In genomic region chr2:167292430-167293171, GRCh38 we compare ENCODE assay signal across 8 cellular contexts. TPM values are rescaled to one million over a fixed set of nuclear protein-coding genes. Genes with fewer than 3 reads are reported as not detected.
A peak's percentile ranks its signal among the peaks of the same experiment; 100 is the strongest.
DNase-seq lines count a peak whose midpoint lies in the region; ATAC-seq and TF ChIP-seq lines count a peak whose summit lies in the region.

Gene B3GALT1, plus strand, starts transcription at chr2:167293001.

- no peaks in the 10 kb centered on the region for H3K4me1 ChIP-seq in iPS DF 6.9 (ENCODE audit: control insufficient read depth, insufficient read depth, low read length)

- H3K27ac ChIP-seq in iPS DF 6.9 (ENCODE audit: low read length) = no peak within 1 kb of the TSS

- no TSS peak for BruUV-seq in MCF 10A (replicated peaks; lab: Mats Ljungman, UMichigan)

- CTCF ChIA-PET in MCF 10A (lab: Yijun Ruan, JAX) = interaction anchor here (0.6 to 2.5 kb wide), 7 partner anchors 10 to 1553 kb away, joined by 3 to 8 read pairs (median 3); no protein-coding TSS in a partner anchor

- no peaks in the 10 kb centered on the region for H3K27me3 ChIP-seq in iPS DF 6.9 (ENCODE audit: control insufficient read depth, insufficient read depth, low read length)

- peak; percentile 99 for ATAC-seq in HG02852 (IDR thresholded peaks at IDR 0.05; ENCODE audit: unreplicated experiment)

- no peaks in the 10 kb centered on the region for H3K9me3 Mint-ChIP-seq in MCF 10A (ENCODE audit: unreplicated experiment)

- H3K27ac Mint-ChIP-seq in MCF 10A (ENCODE audit: low read depth, unreplicated experiment) = no peak within 1 kb of the TSS

- peak within 1 kb of the TSS; percentile 79 for H3K4me3 ChIP-seq in iPS DF 6.9 (ENCODE audit: low read length)

- peaks cover 12% of the 10 kb centered on the region for H3K4me1 Mint-ChIP-seq in MCF 10A (ENCODE audit: insufficient read depth, unreplicated experiment)

- POLR2A ChIA-PET in MCF 10A (lab: Yijun Ruan, JAX) = no interaction called here

- H3K36me3 Mint-ChIP-seq in MCF 10A (ENCODE audit: insufficient read depth, unreplicated experiment) = no peaks in the 10 kb centered on the region

- peaks cover 94% of the 10 kb centered on the region for H3K27me3 Mint-ChIP-seq in MCF 10A (ENCODE audit: insufficient read depth, unreplicated experiment)

- no peaks in the 10 kb centered on the region for H3K9me3 ChIP-seq in iPS DF 6.9 (ENCODE audit: control insufficient read depth, insufficient read depth, low read length)

- peak within 1 kb of the TSS; percentile 73 for H3K4me3 Mint-ChIP-seq in MCF 10A (ENCODE audit: unreplicated experiment)

- intact Hi-C loops in MCF 10A (cut with micrococcal nuclease) = no loop called here

- DNase-seq in activated T-cell treated with anti-CD3 and anti-CD28 coated beads for 1 hour (ENCODE audit: low read depth) = peak; percentile 22
- DNase-seq in activated T-cell treated with anti-CD3 and anti-CD28 coated beads for 4 hours = no peak
- peak; percentile 78 for DNase-seq in NCI-H128 (lab: John Stamatoyannopoulos, UW; ENCODE audit: unreplicated experiment)
- peak in 4 of 5 experiments; percentile 10 to 87 (median 25) for DNase-seq in T-helper 2 cell
- peak; percentile 88 for DNase-seq in MCF 10A (ENCODE audit: unreplicated experiment)
- DNase-seq in iPS DF 6.9 (ENCODE audit: low read depth, low spot score) = peak; percentile 91
- DNase-seq in retina = peak; percentile 92

- H3K36me3 ChIP-seq in iPS DF 6.9 (ENCODE audit: control insufficient read depth, insufficient read depth, low read length) = no peaks in the 10 kb centered on the region

- no CpG with 5 or more reads among the region's 79 CpGs for WGBS in iPS DF 6.9 (ENCODE audit: insufficient coverage, insufficient read length)

- TF ChIP-seq CTCF in MCF 10A (IDR thresholded peaks at IDR 0.05; ENCODE audit: unreplicated experiment) = no peak

RNA-seq across cellular contexts. Expression of gene B3GALT1, which starts in this region (rescaled TPM):
- not detected in 2 replicates for total RNA-seq in MCF 10A (2022)

Comparison
In these comparisons a context has a peak if more than half of its experiments do, and no peak if none do; other contexts are left out.
1. Peak in DNase-seq in MCF 10A; RNA of the gene not detected or under 1 TPM.